Comparison of ENCODE assay signal across 8 cellular contexts in genomic region chr3:137110392-137110996, GRCh38.
A peak's percentile ranks its signal among the peaks of the same experiment; 100 is the strongest.
DNase-seq lines count a peak whose midpoint lies in the region; ATAC-seq and TF ChIP-seq lines count a peak whose summit lies in the region.

No MANE protein-coding gene starts in this region.

- peak in 2 of 3 donors; percentile 53 to 65 for TF ChIP-seq CTCF in breast epithelium (IDR thresholded peaks at IDR 0.05)

- in situ Hi-C loops in HAP-1 (cut with MboI; ENCODE audit: low sequenced_read_pairs): loop anchor here (25.0 kb wide), 2 partner anchors 577 to 827 kb away; no protein-coding TSS in a partner anchor

- intact Hi-C loops in breast epithelium (cut with DNase I; ENCODE audit: low total_unique reads): no loop called here

- H3K4me3 ChIP-seq in HAP-1 (no peak overlapping the region), breast epithelium (no peak overlapping the region)

- H3K27me3 ChIP-seq in HAP-1 (ENCODE audit: low read depth) (peaks cover 16% of the 10 kb centered on the region), breast epithelium (peaks cover 0 to 8% of the 10 kb centered on the region in 2 donors)

- no peak for TF ChIP-seq POLR2A in breast epithelium (IDR thresholded peaks at IDR 0.05)

- peak; percentile 38 to 49 for DNase-seq in NCI-H2081 (lab: John Stamatoyannopoulos, UW)
- DNase-seq in NCI-H2081 treated with DMSO at 0.1 percent for 48 hours (lab: John Stamatoyannopoulos, UW): no peak
- DNase-seq in HAP-1 (ENCODE audit: low spot score in 2 of 2): peak; percentile 32 to 62
- DNase-seq in NCI-H2171 (lab: John Stamatoyannopoulos, UW): peak; percentile 24
- DNase-seq in breast epithelium (ENCODE audit: low spot score in 2 of 2): no peak
- peak; percentile 24 for DNase-seq in myocyte (ENCODE audit: low read depth)

- H3K36me3 ChIP-seq in HAP-1 (replicated peaks) (no peaks in the 10 kb centered on the region), breast epithelium (no peaks in the 10 kb centered on the region)

- no peak overlapping the region for H3K27ac ChIP-seq in breast epithelium

- H3K4me1 ChIP-seq in HAP-1: peaks cover 5% of the 10 kb centered on the region; the same call in 1 of the 2 replicates
- H3K4me1 ChIP-seq in breast epithelium: no peaks in the 10 kb centered on the region

- H3K9me3 ChIP-seq in HAP-1 (no peaks in the 10 kb centered on the region), breast epithelium (no peaks in the 10 kb centered on the region)

- ATAC-seq in GM21825 (IDR thresholded peaks at IDR 0.05; ENCODE audit: unreplicated experiment): no peak
- ATAC-seq in HG03469 (IDR thresholded peaks at IDR 0.05; ENCODE audit: unreplicated experiment): no peak

Comparison
In these comparisons a context has a peak if more than half of its experiments do, and no peak if none do; other contexts are left out.
1. DNase-seq: peak in NCI-H2081 (2 of 2), HAP-1 (2 of 2), NCI-H2171 (single experiment) and myocyte (single experiment); none in NCI-H2081 treated with DMSO at 0.1 percent for 48 hours (single experiment) and breast epithelium (0 of 2).